In genomic region chr2:235511751-235512698, GRCh38 we compare ENCODE assay signal across 1 cellular context.
TF ChIP-seq lines count a peak whose summit lies in the region.

No MANE protein-coding gene starts in this region.

TF ChIP-seq in HCT116, 20 proteins besides CTCF, POLR2A, EP300 and RAD21:
- TF ChIP-seq ZBTB33 (IDR thresholded peaks at IDR 0.05; ENCODE audit: extremely low read depth, insufficient replicate concordance, low read length): peak; percentile 1
- no peak for TF ChIP-seq ZFX (IDR thresholded peaks at IDR 0.05)
